In genomic region chr21:44024895-44025353, GRCh38 we compare ENCODE assay signal across 8 cellular contexts. TPM values are rescaled to one million over a fixed set of nuclear protein-coding genes. Genes with fewer than 3 reads are reported as not detected.
DNase-seq lines count a peak whose midpoint lies in the region; ATAC-seq, FAIRE-seq and TF ChIP-seq lines count a peak whose summit lies in the region.

No MANE protein-coding gene starts in this region.

- peaks cover 0 to 5% (median 0%) of the 10 kb centered on the region in 7 donors for H3K9me3 Mint-ChIP-seq in CD14-positive monocyte
- H3K9me3 Mint-ChIP-seq in endodermal cell: no peaks in the 10 kb centered on the region

- TF ChIP-seq POLR2A in GM12892 (IDR thresholded peaks at IDR 0.05; ENCODE audit: low read depth, low read length): no peak

- H3K27me3 Mint-ChIP-seq in CD14-positive monocyte (ENCODE audit: low read depth in 3 of 3) (peaks cover 0 to 2% (median 0%) of the 10 kb centered on the region in 3 donors), endodermal cell (ENCODE audit: insufficient read depth) (no peaks in the 10 kb centered on the region)

- H3K27ac ChIP-seq in RWPE2 (ENCODE audit: poor library complexity, severe bottlenecking) (no peak overlapping the region), endodermal cell (ENCODE audit: low read depth, low read length) (peak overlapping the region; percentile 47)

- H3K9me3 ChIP-seq in RWPE2 (ENCODE audit: severe bottlenecking) (no peaks in the 10 kb centered on the region), endodermal cell (ENCODE audit: control insufficient read depth, low read length) (no peaks in the 10 kb centered on the region)

- no peak overlapping the region for H3K9ac ChIP-seq in endodermal cell (ENCODE audit: extremely low read depth, low read length, poor library complexity, severe bottlenecking)

- H3K4me3 Mint-ChIP-seq in CD14-positive monocyte (no peak overlapping the region), endodermal cell (no peak overlapping the region)

- H3K36me3 Mint-ChIP-seq in CD14-positive monocyte (peaks cover 8 to 15% of the 10 kb centered on the region in 2 donors), endodermal cell (ENCODE audit: low read depth) (peaks cover 16% of the 10 kb centered on the region)

- peaks cover 38% of the 10 kb centered on the region for H3K4me1 Mint-ChIP-seq in CD14-positive monocyte
- H3K4me1 Mint-ChIP-seq in endodermal cell: peaks cover 32% of the 10 kb centered on the region

- H3K36me3 ChIP-seq in RWPE2 (ENCODE audit: low read depth): no peaks in the 10 kb centered on the region
- H3K36me3 ChIP-seq in endodermal cell (ENCODE audit: control insufficient read depth, insufficient read depth, low read length): no peaks in the 10 kb centered on the region

- intact Hi-C loops in CD14-positive monocyte (cut with micrococcal nuclease): no loop called here

- ATAC-seq in RWPE2 (ENCODE audit: low read depth): 0 out of 3 replicates have a peak, but pooled peaks have one; percentile 25
- ATAC-seq in GM19324 (IDR thresholded peaks at IDR 0.05; ENCODE audit: low FRiP score, unreplicated experiment): no peak
- ATAC-seq in HG02678 (IDR thresholded peaks at IDR 0.05; ENCODE audit: unreplicated experiment): no peak

- H3K27ac Mint-ChIP-seq in CD14-positive monocyte (peak overlapping the region; percentile 59 to 86 (median 76)), endodermal cell (peak overlapping the region; percentile 73)

- DNase-seq in CD14-positive monocyte (ENCODE audit: low spot score): peak; percentile 74
- no peak for DNase-seq in RWPE2 (ENCODE audit: low spot score)
- peak; percentile 61 for DNase-seq in endodermal cell
- DNase-seq in myocyte (ENCODE audit: low read depth): peak; percentile 26
- DNase-seq in GM12892 (ENCODE audit: insufficient read length): no peak
- DNase-seq in COR-L47 (lab: John Stamatoyannopoulos, UW): no peak

- 43 to 77% methylated on average over 1 to 8 of the region's 8 CpGs for WGBS in endodermal cell (ENCODE audit: insufficient coverage in 1 of 2, insufficient read length in 1 of 2), 2 experiments

- TF ChIP-seq CTCF in CD14-positive monocyte (IDR thresholded peaks at IDR 0.05) (no peak), RWPE2 (IDR thresholded peaks at IDR 0.05; ENCODE audit: poor library complexity, severe bottlenecking) (no peak), endodermal cell (conservative IDR thresholded peaks at IDR 0.05) (no peak)

- peaks cover 7% of the 10 kb centered on the region for H3K4me1 ChIP-seq in RWPE2 (ENCODE audit: insufficient read depth, poor library complexity, severe bottlenecking)
- peaks cover 17% of the 10 kb centered on the region for H3K4me1 ChIP-seq in endodermal cell (ENCODE audit: control insufficient read depth, insufficient read depth, low read length)

- no peak overlapping the region for H3K4me3 ChIP-seq in RWPE2 (ENCODE audit: severe bottlenecking)
- no peak overlapping the region for H3K4me3 ChIP-seq in endodermal cell (ENCODE audit: low read length)

- H3K27me3 ChIP-seq in RWPE2 (ENCODE audit: insufficient read depth, poor library complexity, severe bottlenecking) (no peaks in the 10 kb centered on the region), endodermal cell (ENCODE audit: control insufficient read depth, insufficient read depth, low read length, poor library complexity, severe bottlenecking) (no peaks in the 10 kb centered on the region)

- no peak for FAIRE-seq in GM12892 (lab: Jason Lieb, UNC)

RNA-seq across cellular contexts. Expression of gene TRAPPC10, which starts 12.8 kb away (rescaled TPM):
- 1 to 10 TPM; 5.9 to 8.6 TPM for polyA plus RNA-seq in CD14-positive monocyte
- total RNA-seq in endodermal cell (10 to 100 TPM; 36.8 to 40.1 TPM), myocyte (22.1 and 22.4 TPM in 2 replicates)
- 18.6 TPM for polyA plus RNA-seq in endodermal cell (2013, experiment 1 of 2)
- polyA plus RNA-seq in endodermal cell (2013, experiment 2 of 2): 18.9 TPM
- polyA plus RNA-seq in myocyte (2012): 27.1 TPM
- 24.6 TPM for polyA plus RNA-seq in GM12892 (2012; ENCODE audit: missing spikeins)

Comparison
In these comparisons a context has a peak if more than half of its experiments do, and no peak if none do; other contexts are left out.
1. DNase-seq: peak in CD14-positive monocyte (single experiment), endodermal cell (single experiment) and myocyte (single experiment); none in RWPE2 (single experiment), GM12892 (single experiment) and COR-L47 (single experiment).